1 cellular context compared by ENCODE assay signal in genomic region chr14:21302013-21302857, GRCh38.
TF ChIP-seq lines count a peak whose summit lies in the region.

No MANE protein-coding gene starts in this region.

TF ChIP-seq in HepG2, 621 proteins besides CTCF, POLR2A, EP300 and RAD21 (continued from another document):
- TF ChIP-seq ZNF274 (CRISPR knock-in tag; IDR thresholded peaks at IDR 0.05) (no peak), NR2F2 (IDR thresholded peaks at IDR 0.05; ENCODE audit: borderline replicate concordance, low read depth) (0 out of 2 replicates have a peak, but pooled peaks have one; percentile 1), YEATS2 (CRISPR knock-in tag; IDR thresholded peaks at IDR 0.05; ENCODE audit: borderline replicate concordance) (no peak), CREB1 (IDR thresholded peaks at IDR 0.05) (no peak), CREB1 (CRISPR knock-in tag; IDR thresholded peaks at IDR 0.05) (no peak), FOXK2 (IDR thresholded peaks at IDR 0.05) (peak; percentile 70; the same call in 1 of the 2 replicates), ZFY (CRISPR knock-in tag; IDR thresholded peaks at IDR 0.05) (no peak), ZSCAN21 (CRISPR knock-in tag; IDR thresholded peaks at IDR 0.05; ENCODE audit: borderline replicate concordance) (peak; percentile 61; the same call in 1 of the 2 replicates), U2AF1 (optimal IDR thresholded peaks at IDR 0.05; ENCODE audit: low read depth, low read length) (no peak), ZNF350 (CRISPR knock-in tag; IDR thresholded peaks at IDR 0.05; ENCODE audit: borderline replicate concordance, low read depth) (no peak), RFX5 (IDR thresholded peaks at IDR 0.05; ENCODE audit: low read depth, low read length) (no peak), RBAK (CRISPR knock-in tag; IDR thresholded peaks at IDR 0.05) (no peak), KMT2A (CRISPR knock-in tag; IDR thresholded peaks at IDR 0.05) (no peak), MIER3 (CRISPR knock-in tag; IDR thresholded peaks at IDR 0.05; ENCODE audit: borderline replicate concordance) (0 out of 2 replicates have a peak, but pooled peaks have one; percentile 44), ZNF335 (CRISPR knock-in tag; IDR thresholded peaks at IDR 0.05) (no peak), CEBPB (IDR thresholded peaks at IDR 0.05; ENCODE audit: borderline replicate concordance, low read depth, low read length) (peak; percentile 13; the same call in 1 of the 2 replicates), SOX13 (IDR thresholded peaks at IDR 0.05) (no peak), SOX13 (CRISPR knock-in tag; conservative IDR thresholded peaks at IDR 0.05 in 1 of 2, IDR thresholded peaks at IDR 0.05 in 1 of 2) (peak in 1 of 2 experiments; percentile 69; a peak in 2 of 4 replicates), KLF9 (CRISPR knock-in tag; IDR thresholded peaks at IDR 0.05; ENCODE audit: low read depth) (no peak), ARID3A (IDR thresholded peaks at IDR 0.05; ENCODE audit: low read depth, low read length) (peak; percentile 37; the same call in 1 of the 2 replicates), ZNF709 (CRISPR knock-in tag; IDR thresholded peaks at IDR 0.05) (no peak), ZNF792 (CRISPR knock-in tag; IDR thresholded peaks at IDR 0.05) (peak; percentile 36; the same call in 1 of the 2 replicates), ATAD3A (CRISPR knock-in tag; IDR thresholded peaks at IDR 0.05) (no peak), THAP9 (CRISPR knock-in tag; IDR thresholded peaks at IDR 0.05; ENCODE audit: borderline replicate concordance) (no peak), ATF1 (CRISPR knock-in tag; IDR thresholded peaks at IDR 0.05) (0 out of 2 replicates have a peak, but pooled peaks have one; percentile 29), SOX5 (CRISPR knock-in tag; IDR thresholded peaks at IDR 0.05; ENCODE audit: borderline replicate concordance) (peak; percentile 26; the same call in 1 of the 2 replicates), PAWR (CRISPR knock-in tag; IDR thresholded peaks at IDR 0.05; ENCODE audit: borderline replicate concordance) (no peak), AHDC1 (CRISPR knock-in tag; IDR thresholded peaks at IDR 0.05; ENCODE audit: borderline replicate concordance) (0 out of 2 replicates have a peak, but pooled peaks have one; percentile 32), FOXC1 (CRISPR knock-in tag; IDR thresholded peaks at IDR 0.05; ENCODE audit: borderline replicate concordance) (no peak), ZSCAN31 (CRISPR knock-in tag; IDR thresholded peaks at IDR 0.05; ENCODE audit: low read depth) (0 out of 2 replicates have a peak, but pooled peaks have one; percentile 38), NCOA1 (CRISPR knock-in tag; IDR thresholded peaks at IDR 0.05) (0 out of 2 replicates have a peak, but pooled peaks have one; percentile 31), RORA (CRISPR knock-in tag; IDR thresholded peaks at IDR 0.05) (no peak)
- TF ChIP-seq, protein P1, sequence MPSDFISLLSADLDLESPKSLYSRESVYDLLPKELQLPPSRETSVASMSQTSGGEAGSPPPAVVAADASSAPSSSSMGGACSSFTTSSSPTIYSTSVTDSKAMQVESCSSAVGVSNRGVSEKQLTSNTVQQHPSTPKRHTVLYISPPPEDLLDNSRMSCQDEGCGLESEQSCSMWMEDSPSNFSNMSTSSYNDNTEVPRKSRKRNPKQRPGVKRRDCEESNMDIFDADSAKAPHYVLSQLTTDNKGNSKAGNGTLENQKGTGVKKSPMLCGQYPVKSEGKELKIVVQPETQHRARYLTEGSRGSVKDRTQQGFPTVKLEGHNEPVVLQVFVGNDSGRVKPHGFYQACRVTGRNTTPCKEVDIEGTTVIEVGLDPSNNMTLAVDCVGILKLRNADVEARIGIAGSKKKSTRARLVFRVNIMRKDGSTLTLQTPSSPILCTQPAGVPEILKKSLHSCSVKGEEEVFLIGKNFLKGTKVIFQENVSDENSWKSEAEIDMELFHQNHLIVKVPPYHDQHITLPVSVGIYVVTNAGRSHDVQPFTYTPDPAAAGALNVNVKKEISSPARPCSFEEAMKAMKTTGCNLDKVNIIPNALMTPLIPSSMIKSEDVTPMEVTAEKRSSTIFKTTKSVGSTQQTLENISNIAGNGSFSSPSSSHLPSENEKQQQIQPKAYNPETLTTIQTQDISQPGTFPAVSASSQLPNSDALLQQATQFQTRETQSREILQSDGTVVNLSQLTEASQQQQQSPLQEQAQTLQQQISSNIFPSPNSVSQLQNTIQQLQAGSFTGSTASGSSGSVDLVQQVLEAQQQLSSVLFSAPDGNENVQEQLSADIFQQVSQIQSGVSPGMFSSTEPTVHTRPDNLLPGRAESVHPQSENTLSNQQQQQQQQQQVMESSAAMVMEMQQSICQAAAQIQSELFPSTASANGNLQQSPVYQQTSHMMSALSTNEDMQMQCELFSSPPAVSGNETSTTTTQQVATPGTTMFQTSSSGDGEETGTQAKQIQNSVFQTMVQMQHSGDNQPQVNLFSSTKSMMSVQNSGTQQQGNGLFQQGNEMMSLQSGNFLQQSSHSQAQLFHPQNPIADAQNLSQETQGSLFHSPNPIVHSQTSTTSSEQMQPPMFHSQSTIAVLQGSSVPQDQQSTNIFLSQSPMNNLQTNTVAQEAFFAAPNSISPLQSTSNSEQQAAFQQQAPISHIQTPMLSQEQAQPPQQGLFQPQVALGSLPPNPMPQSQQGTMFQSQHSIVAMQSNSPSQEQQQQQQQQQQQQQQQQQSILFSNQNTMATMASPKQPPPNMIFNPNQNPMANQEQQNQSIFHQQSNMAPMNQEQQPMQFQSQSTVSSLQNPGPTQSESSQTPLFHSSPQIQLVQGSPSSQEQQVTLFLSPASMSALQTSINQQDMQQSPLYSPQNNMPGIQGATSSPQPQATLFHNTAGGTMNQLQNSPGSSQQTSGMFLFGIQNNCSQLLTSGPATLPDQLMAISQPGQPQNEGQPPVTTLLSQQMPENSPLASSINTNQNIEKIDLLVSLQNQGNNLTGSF (CRISPR knock-in tag; IDR thresholded peaks at IDR 0.05): no peak
- TF ChIP-seq, protein P2, sequence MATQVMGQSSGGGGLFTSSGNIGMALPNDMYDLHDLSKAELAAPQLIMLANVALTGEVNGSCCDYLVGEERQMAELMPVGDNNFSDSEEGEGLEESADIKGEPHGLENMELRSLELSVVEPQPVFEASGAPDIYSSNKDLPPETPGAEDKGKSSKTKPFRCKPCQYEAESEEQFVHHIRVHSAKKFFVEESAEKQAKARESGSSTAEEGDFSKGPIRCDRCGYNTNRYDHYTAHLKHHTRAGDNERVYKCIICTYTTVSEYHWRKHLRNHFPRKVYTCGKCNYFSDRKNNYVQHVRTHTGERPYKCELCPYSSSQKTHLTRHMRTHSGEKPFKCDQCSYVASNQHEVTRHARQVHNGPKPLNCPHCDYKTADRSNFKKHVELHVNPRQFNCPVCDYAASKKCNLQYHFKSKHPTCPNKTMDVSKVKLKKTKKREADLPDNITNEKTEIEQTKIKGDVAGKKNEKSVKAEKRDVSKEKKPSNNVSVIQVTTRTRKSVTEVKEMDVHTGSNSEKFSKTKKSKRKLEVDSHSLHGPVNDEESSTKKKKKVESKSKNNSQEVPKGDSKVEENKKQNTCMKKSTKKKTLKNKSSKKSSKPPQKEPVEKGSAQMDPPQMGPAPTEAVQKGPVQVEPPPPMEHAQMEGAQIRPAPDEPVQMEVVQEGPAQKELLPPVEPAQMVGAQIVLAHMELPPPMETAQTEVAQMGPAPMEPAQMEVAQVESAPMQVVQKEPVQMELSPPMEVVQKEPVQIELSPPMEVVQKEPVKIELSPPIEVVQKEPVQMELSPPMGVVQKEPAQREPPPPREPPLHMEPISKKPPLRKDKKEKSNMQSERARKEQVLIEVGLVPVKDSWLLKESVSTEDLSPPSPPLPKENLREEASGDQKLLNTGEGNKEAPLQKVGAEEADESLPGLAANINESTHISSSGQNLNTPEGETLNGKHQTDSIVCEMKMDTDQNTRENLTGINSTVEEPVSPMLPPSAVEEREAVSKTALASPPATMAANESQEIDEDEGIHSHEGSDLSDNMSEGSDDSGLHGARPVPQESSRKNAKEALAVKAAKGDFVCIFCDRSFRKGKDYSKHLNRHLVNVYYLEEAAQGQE (IDR thresholded peaks at IDR 0.05; ENCODE audit: borderline replicate concordance in 1 of 2, low read depth in 1 of 2, low read length in 2 of 2): 0 out of 4 replicates have a peak, but pooled peaks of 1 of the 2 experiments have one; percentile 6
TF ChIP-seq in HepG2: peak in this region for 45.
